In genomic region chr14:73549889-73550524, GRCh38 we compare ENCODE assay signal across 3 cellular contexts. TPM values are rescaled to one million over a fixed set of nuclear protein-coding genes. Genes with fewer than 3 reads are reported as not detected.
"Had no signal": no experiment of that assay in that cellular context is flagged by ENCODE, and none has a peak within 500 bp of the region (broad histone marks: within the 10 kb centered on the region; RNA-seq: fewer than 3 reads in every experiment).

No MANE protein-coding gene starts in this region.

RNA-seq across cellular contexts. Expression of gene HEATR4, which starts 8.7 kb away (rescaled TPM):
- total RNA-seq: activated CD4-positive, alpha-beta memory T cell treated with anti-CD3 and anti-CD28 coated beads, Interleukin-2, amount 10 ng/mL, durations not matched to agents 7 days and 5 days; activated CD8-positive, alpha-beta memory T cell treated with anti-CD3 and anti-CD28 coated beads, Interleukin-2, amount 10 ng/mL, durations not matched to agents 7 days and 5 days had no signal

RNA-seq across cellular contexts. Expression of gene ACOT4, which starts 41.7 kb away (rescaled TPM):
- total RNA-seq: MCF 10A had no signal
